8 cellular contexts compared by ENCODE assay signal in genomic region chr17:44006581-44007345, GRCh38. TPM values are rescaled to one million over a fixed set of nuclear protein-coding genes. Genes with fewer than 3 reads are reported as not detected.
DNase-seq lines count a peak whose midpoint lies in the region; ATAC-seq and TF ChIP-seq lines count a peak whose summit lies in the region.

No MANE protein-coding gene starts in this region.

- H3K79me2 ChIP-seq in Loucy (ENCODE audit: insufficient read depth, low read length) (no peaks in the 10 kb centered on the region), neural cell (replicated peaks; ENCODE audit: insufficient read depth, low read length) (no peaks in the 10 kb centered on the region)

- ATAC-seq in GM21526 (IDR thresholded peaks at IDR 0.05; ENCODE audit: low FRiP score, unreplicated experiment): peak; percentile 43
- peak; percentile 65 for ATAC-seq in RWPE2 (ENCODE audit: low read depth)
- ATAC-seq in stimulated activated naive CD8-positive, alpha-beta T cell treated with anti-CD3 and anti-CD28 coated beads, Interleukin-15, Interleukin-2, amounts not matched to agents 100 U/mL and 50 U/mL, for 24 hours: peak; percentile 85

- peak; percentile 93 for DNase-seq in CMK (ENCODE audit: low read depth)
- peak; percentile 100 for DNase-seq in RWPE2 (ENCODE audit: low spot score)
- peak; percentile 87 for DNase-seq in activated T-helper 2 cell treated with anti-CD3 and anti-CD28 coated beads, Interferon-gamma antibody, Interleukin-2, Interleukin-4, amounts not matched to agents 10 μg/mL and 5 μg/mL and 100 μg/mL, durations not matched to agents 14 hours and 24 hours and 36 hours (ENCODE audit: low spot score)
- DNase-seq in fibroblast of the conjunctiva (ENCODE audit: low read depth): peak; percentile 94
- DNase-seq in stimulated activated naive CD8-positive, alpha-beta T cell treated with anti-CD3 and anti-CD28 coated beads, Interleukin-15, Interleukin-2, amounts not matched to agents 100 U/mL and 50 U/mL, for 24 hours: peak; percentile 100

- H3K4me2 ChIP-seq in Loucy (ENCODE audit: low read depth, low read length, poor library complexity, severe bottlenecking): peak overlapping the region; percentile 81
- peak overlapping the region; percentile 44 for H3K4me2 ChIP-seq in neural cell (ENCODE audit: low read length)

- H3K9me3 ChIP-seq in Loucy (ENCODE audit: insufficient read depth, low read depth, low read length): no peaks in the 10 kb centered on the region
- no peaks in the 10 kb centered on the region for H3K9me3 ChIP-seq in RWPE2 (ENCODE audit: severe bottlenecking)
- H3K9me3 ChIP-seq in neural cell (ENCODE audit: low read length): no peaks in the 10 kb centered on the region

- H3K27me3 ChIP-seq in Loucy (ENCODE audit: insufficient read depth, low read length, poor library complexity, severe bottlenecking): no peaks in the 10 kb centered on the region
- no peaks in the 10 kb centered on the region for H3K27me3 ChIP-seq in RWPE2 (ENCODE audit: insufficient read depth, poor library complexity, severe bottlenecking)
- H3K27me3 ChIP-seq in neural cell (ENCODE audit: insufficient read depth, low read depth, low read length): peaks cover 60% of the 10 kb centered on the region

- H3K27me3 Mint-ChIP-seq in activated T-helper 2 cell treated with anti-CD3 and anti-CD28 coated beads, Interferon-gamma antibody, Interleukin-2, Interleukin-4, amounts not matched to agents 10 μg/mL and 5 μg/mL and 100 μg/mL, durations not matched to agents 14 hours and 24 hours and 36 hours (ENCODE audit: low read depth): peaks cover 21% of the 10 kb centered on the region

- H3K4me3 Mint-ChIP-seq in activated T-helper 2 cell treated with anti-CD3 and anti-CD28 coated beads, Interferon-gamma antibody, Interleukin-2, Interleukin-4, amounts not matched to agents 10 μg/mL and 5 μg/mL and 100 μg/mL, durations not matched to agents 14 hours and 24 hours and 36 hours (ENCODE audit: low read depth): peak overlapping the region; percentile 81

- no peak overlapping the region for H3K9ac ChIP-seq in Loucy (ENCODE audit: low read depth, low read length, poor library complexity, severe bottlenecking)
- H3K9ac ChIP-seq in neural cell (ENCODE audit: low read length): peak overlapping the region; percentile 47

- H3K36me3 ChIP-seq in Loucy (ENCODE audit: insufficient read depth, low read length) (no peaks in the 10 kb centered on the region), RWPE2 (ENCODE audit: low read depth) (peaks cover 22% of the 10 kb centered on the region), neural cell (ENCODE audit: insufficient read depth, low read length) (no peaks in the 10 kb centered on the region)

- H3K4me3 ChIP-seq in Loucy (ENCODE audit: low read length, poor library complexity, severe bottlenecking) (peak overlapping the region; percentile 67), RWPE2 (ENCODE audit: severe bottlenecking) (peak overlapping the region; percentile 47), neural cell (ENCODE audit: low read length) (peak overlapping the region; percentile 70)

- TF ChIP-seq CTCF in Loucy (conservative IDR thresholded peaks at IDR 0.05; ENCODE audit: low read length) (peak; percentile 46), RWPE2 (IDR thresholded peaks at IDR 0.05; ENCODE audit: poor library complexity, severe bottlenecking) (peak; percentile 45), neural cell (IDR thresholded peaks at IDR 0.05; ENCODE audit: poor library complexity, severe bottlenecking) (peak; percentile 75)

- peak overlapping the region; percentile 33 for H3K27ac Mint-ChIP-seq in activated T-helper 2 cell treated with anti-CD3 and anti-CD28 coated beads, Interferon-gamma antibody, Interleukin-2, Interleukin-4, amounts not matched to agents 10 μg/mL and 5 μg/mL and 100 μg/mL, durations not matched to agents 14 hours and 24 hours and 36 hours

- TF ChIP-seq EP300 in neural cell (conservative IDR thresholded peaks at IDR 0.05; ENCODE audit: poor library complexity, severe bottlenecking): no peak

- peak; percentile 56 for TF ChIP-seq RAD21 in neural cell (conservative IDR thresholded peaks at IDR 0.05)

- H3K9me2 ChIP-seq in Loucy (replicated peaks; ENCODE audit: low read depth, low read length): no peaks in the 10 kb centered on the region
- no peaks in the 10 kb centered on the region for H3K9me2 ChIP-seq in neural cell (ENCODE audit: insufficient read depth, low read length)

- H4K20me1 ChIP-seq in Loucy (ENCODE audit: insufficient read depth, low read length, poor library complexity, severe bottlenecking) (no peaks in the 10 kb centered on the region), neural cell (ENCODE audit: insufficient read depth) (no peaks in the 10 kb centered on the region)

- peaks cover 20% of the 10 kb centered on the region for H3K36me3 Mint-ChIP-seq in activated T-helper 2 cell treated with anti-CD3 and anti-CD28 coated beads, Interferon-gamma antibody, Interleukin-2, Interleukin-4, amounts not matched to agents 10 μg/mL and 5 μg/mL and 100 μg/mL, durations not matched to agents 14 hours and 24 hours and 36 hours (ENCODE audit: low read depth)

- H3F3A ChIP-seq in Loucy (ENCODE audit: low read depth) (no peaks in the 10 kb centered on the region), neural cell (ENCODE audit: insufficient read depth, low read length, poor library complexity, severe bottlenecking) (no peaks in the 10 kb centered on the region)

- H3K27ac ChIP-seq in RWPE2 (ENCODE audit: poor library complexity, severe bottlenecking): peak overlapping the region; percentile 64
- no peak overlapping the region for H3K27ac ChIP-seq in neural cell (ENCODE audit: low read length)

- H3K4me1 Mint-ChIP-seq in activated T-helper 2 cell treated with anti-CD3 and anti-CD28 coated beads, Interferon-gamma antibody, Interleukin-2, Interleukin-4, amounts not matched to agents 10 μg/mL and 5 μg/mL and 100 μg/mL, durations not matched to agents 14 hours and 24 hours and 36 hours (ENCODE audit: low read depth): peaks cover 13% of the 10 kb centered on the region

- no peaks in the 10 kb centered on the region for H3K9me3 Mint-ChIP-seq in activated T-helper 2 cell treated with anti-CD3 and anti-CD28 coated beads, Interferon-gamma antibody, Interleukin-2, Interleukin-4, amounts not matched to agents 10 μg/mL and 5 μg/mL and 100 μg/mL, durations not matched to agents 14 hours and 24 hours and 36 hours

- H2AFZ ChIP-seq in Loucy (ENCODE audit: low read length) (peak overlapping the region; percentile 59; the same call in 1 of the 2 replicates), neural cell (ENCODE audit: low read depth, low read length) (no peak overlapping the region)

- peaks cover 9% of the 10 kb centered on the region for H3K4me1 ChIP-seq in Loucy (ENCODE audit: insufficient read depth, low read length, poor library complexity, severe bottlenecking)
- peaks cover 14% of the 10 kb centered on the region for H3K4me1 ChIP-seq in RWPE2 (ENCODE audit: insufficient read depth, poor library complexity, severe bottlenecking)

- intact Hi-C loops in activated T-helper 2 cell treated with anti-CD3 and anti-CD28 coated beads, Interferon-gamma antibody, Interleukin-2, Interleukin-4, amounts not matched to agents 10 μg/mL and 5 μg/mL and 100 μg/mL, durations not matched to agents 14 hours and 24 hours and 36 hours (cut with micrococcal nuclease): loop anchor here (1.0 to 5.0 kb wide), 3 partner anchors 8 to 316 kb away; partner anchors contain the start of genes G6PC3, SLC25A39 and TMEM101

TF ChIP-seq in neural cell, 6 proteins besides CTCF, POLR2A, EP300 and RAD21 (continues in another document):
- peak; percentile 20 for TF ChIP-seq REST (IDR thresholded peaks at IDR 0.05; ENCODE audit: borderline replicate concordance)

RNA-seq across cellular contexts. Expression of gene NAGS, which starts 2.3 kb away (rescaled TPM):
- 0.28 and 0.82 TPM in 2 replicates for total RNA-seq in activated T-helper 2 cell treated with anti-CD3 and anti-CD28 coated beads, Interferon-gamma antibody, Interleukin-2, Interleukin-4, amounts not matched to agents 10 μg/mL and 5 μg/mL and 100 μg/mL, durations not matched to agents 14 hours and 24 hours and 36 hours
- polyA plus RNA-seq in neural cell: 0.50 TPM in 1 of 2 replicates, not detected in the other
- polyA minus RNA-seq in neural cell: 0.46 TPM in 1 of 2 replicates, not detected in the other

RNA-seq across cellular contexts. Expression of gene TMEM101, which starts 8.0 kb away (rescaled TPM):
- total RNA-seq in activated T-helper 2 cell treated with anti-CD3 and anti-CD28 coated beads, Interferon-gamma antibody, Interleukin-2, Interleukin-4, amounts not matched to agents 10 μg/mL and 5 μg/mL and 100 μg/mL, durations not matched to agents 14 hours and 24 hours and 36 hours: 29.5 and 29.9 TPM in 2 replicates
- 59.3 and 62.9 TPM in 2 replicates for polyA plus RNA-seq in neural cell
- polyA minus RNA-seq in neural cell: 33.5 and 38.7 TPM in 2 replicates

RNA-seq across cellular contexts. Expression of gene PYY, which starts 53.0 kb away (rescaled TPM):
- total RNA-seq in activated T-helper 2 cell treated with anti-CD3 and anti-CD28 coated beads, Interferon-gamma antibody, Interleukin-2, Interleukin-4, amounts not matched to agents 10 μg/mL and 5 μg/mL and 100 μg/mL, durations not matched to agents 14 hours and 24 hours and 36 hours: 0.18 TPM in 1 of 2 replicates, not detected in the other
- polyA plus RNA-seq in neural cell: not detected in 2 replicates
- polyA minus RNA-seq in neural cell: not detected in 2 replicates

RNA-seq across cellular contexts. Expression of gene LSM12, which starts 59.7 kb away (rescaled TPM):
- 81.4 and 88.4 TPM in 2 replicates for total RNA-seq in activated T-helper 2 cell treated with anti-CD3 and anti-CD28 coated beads, Interferon-gamma antibody, Interleukin-2, Interleukin-4, amounts not matched to agents 10 μg/mL and 5 μg/mL and 100 μg/mL, durations not matched to agents 14 hours and 24 hours and 36 hours
- 9.6 and 12.0 TPM in 2 replicates for polyA plus RNA-seq in neural cell
- polyA minus RNA-seq in neural cell: 25.2 and 26.8 TPM in 2 replicates
